22 cellular contexts compared by ENCODE assay signal in the genomic region with DNA sequence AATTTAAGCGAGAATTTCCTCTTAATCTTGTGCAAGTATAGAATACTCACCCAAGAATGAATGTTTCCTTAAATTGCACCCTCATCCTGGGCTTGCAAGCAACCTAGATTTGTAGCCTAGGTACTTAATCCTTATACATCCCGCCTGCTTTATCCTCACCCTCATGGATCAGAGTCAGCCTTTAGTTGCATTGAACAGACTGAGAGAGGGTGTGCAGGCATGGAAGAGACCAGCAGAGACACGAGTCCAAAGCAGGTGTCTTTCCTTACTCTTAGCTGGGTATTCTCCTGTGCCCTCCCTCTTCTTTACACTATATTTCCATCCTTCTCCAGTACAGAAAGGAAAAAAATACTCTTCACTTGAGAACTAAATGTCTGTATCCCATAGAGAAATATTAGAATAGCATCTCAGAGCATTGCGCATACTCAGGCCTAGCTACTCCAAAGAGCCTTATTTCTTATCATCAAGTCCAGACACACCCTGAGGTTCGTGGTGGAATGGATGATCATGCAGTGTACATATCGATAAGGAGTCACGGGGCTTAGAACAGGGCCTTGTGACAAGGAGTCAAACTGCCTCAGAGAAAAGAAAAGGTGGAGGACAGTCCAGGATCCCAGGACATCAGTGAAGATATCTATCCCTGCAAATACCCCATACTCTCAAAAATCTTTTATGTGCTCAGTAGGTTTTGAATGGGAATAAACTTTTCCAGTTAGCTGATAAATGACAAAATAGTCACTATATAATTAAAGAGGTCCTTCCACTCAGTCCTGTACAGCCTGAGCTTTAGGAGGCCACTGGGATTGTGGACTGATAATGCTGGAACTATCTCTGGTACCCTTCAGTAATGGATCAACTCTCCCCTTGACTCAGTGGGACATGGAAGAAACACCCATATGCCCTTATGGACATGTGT.
"Had no signal": no experiment of that assay in that cellular context is flagged by ENCODE, and none has a peak within 500 bp of the region (broad histone marks: within the 10 kb centered on the region; RNA-seq: fewer than 3 reads in every experiment).

No MANE protein-coding gene starts in this region.

- H3K9me3 ChIP-seq: colonic mucosa, heart left ventricle, left ventricle myocardium inferior, lower lobe of right lung, pancreas had no signal

- H3K36me3 Mint-ChIP-seq: natural killer cell treated with Interleukin-12 subunit alpha and Interleukin-12 subunit beta and Interleukin-15 and Interleukin-18, amount 100 ng/mL, for 72 hours had no signal

- H3K4me2 ChIP-seq: neural progenitor cell had no signal

- H3K27ac Mint-ChIP-seq: endodermal cell; natural killer cell treated with Interleukin-12 subunit alpha and Interleukin-12 subunit beta and Interleukin-15 and Interleukin-18, amount 100 ng/mL, for 72 hours; neural progenitor cell; progenitor cell of endocrine pancreas had no signal

- H3K4me3 Mint-ChIP-seq: endodermal cell; memory B cell; natural killer cell treated with Interleukin-12 subunit alpha and Interleukin-12 subunit beta and Interleukin-15 and Interleukin-18, amount 100 ng/mL, for 72 hours; neural progenitor cell had no signal

- H3K4me3 ChIP-seq: colonic mucosa, heart left ventricle, left ventricle myocardium inferior, lower lobe of right lung, neural progenitor cell, pancreas had no signal

- H3K27me3 Mint-ChIP-seq: memory B cell; natural killer cell treated with Interleukin-12 subunit alpha and Interleukin-12 subunit beta and Interleukin-15 and Interleukin-18, amount 100 ng/mL, for 72 hours; progenitor cell of endocrine pancreas had no signal

- H3K27me3 ChIP-seq: colonic mucosa, heart left ventricle, neural progenitor cell, pancreas had no signal

- H3K27ac ChIP-seq: colonic mucosa, heart left ventricle, left ventricle myocardium inferior, lower lobe of right lung, neural progenitor cell, pancreas had no signal

- H3K9ac ChIP-seq: neural progenitor cell had no signal

- H2AFZ ChIP-seq: neural progenitor cell had no signal

- ATAC-seq: esophagus mucosa; heart left ventricle; left cardiac atrium; lower lobe of right lung; natural killer cell treated with Interleukin-12 subunit alpha and Interleukin-12 subunit beta and Interleukin-15 and Interleukin-18, amount 100 ng/mL, for 72 hours; pancreas; right cardiac atrium had no signal

- FAIRE-seq: frontal cortex, kidney, pancreas, small intestine had no signal

- H3K9me3 Mint-ChIP-seq: endodermal cell, neural progenitor cell had no signal

- H3K4me1 ChIP-seq: colonic mucosa, left ventricle myocardium inferior, lower lobe of right lung, neural progenitor cell, pancreas had no signal

- H3K36me3 ChIP-seq: colonic mucosa, heart left ventricle, left ventricle myocardium inferior, lower lobe of right lung, neural progenitor cell, pancreas had no signal

- DNase-seq: colonic mucosa; effector CD4-positive, alpha-beta T cell; endodermal cell; heart left ventricle; kidney; left cardiac atrium; left ventricle myocardium inferior; lower lobe of right lung; midbrain; nucleus accumbens; pancreas; right cardiac atrium; small intestine; stimulated activated CD4-positive, alpha-beta T cell treated with anti-CD3 and anti-CD28 coated beads, Interleukin-12 subunit alpha, Interleukin-12 subunit beta, amount 100 ng/mL, for 4 hours; stimulated activated naive CD4-positive, alpha-beta T cell treated with Interleukin-2 at 50 U/mL for 16 hours; trophoblast cell had no signal
